In genomic region chr2:96918092-96918753, GRCh38 we compare ENCODE assay signal across 27 cellular contexts.
"Had no signal": no experiment of that assay in that cellular context is flagged by ENCODE, and none has a peak within 500 bp of the region (broad histone marks: within the 10 kb centered on the region; RNA-seq: fewer than 3 reads in every experiment).

No MANE protein-coding gene starts in this region.

- H3K27me3 Mint-ChIP-seq: activated CD4-positive, alpha-beta T cell treated with anti-CD3 and anti-CD28 coated beads, Interleukin-2, amount 10 ng/mL, durations not matched to agents 24 days and 14 days; activated CD8-positive, alpha-beta T cell treated with anti-CD3 and anti-CD28 coated beads for 36 hours; activated naive CD4-positive, alpha-beta T cell treated with anti-CD3 and anti-CD28 coated beads, Interleukin-2, amount 50 U/mL, for 24 hours; activated T-cell treated with anti-CD3 and anti-CD28 coated beads, Interleukin-2, amount 50 U/mL, for 24 hours had no signal

- H3K4me3 Mint-ChIP-seq: activated CD4-positive, alpha-beta T cell treated with anti-CD3 and anti-CD28 coated beads, Interleukin-2, amount 10 ng/mL, durations not matched to agents 24 days and 14 days; activated CD8-positive, alpha-beta T cell treated with anti-CD3 and anti-CD28 coated beads for 36 hours; activated naive CD4-positive, alpha-beta T cell treated with anti-CD3 and anti-CD28 coated beads, Interleukin-2, amount 50 U/mL, for 24 hours; activated naive CD8-positive, alpha-beta T cell treated with anti-CD3 and anti-CD28 coated beads, Interleukin-2, amount 10 ng/mL, durations not matched to agents 7 days and 5 days; activated T-cell treated with anti-CD3 and anti-CD28 coated beads, Interleukin-2, amount 50 U/mL, for 24 hours; T-helper 1 cell treated with Interleukin-12 subunit alpha and Interleukin-12 subunit beta and Interleukin-4 antibody, amounts not matched to agents 30 μg/mL and 1 μg/mL, for 36 hours; T-helper 2 cell treated with Interferon-gamma antibody and Interleukin-4, amounts not matched to agents 5 μg/mL and 100 μg/mL, for 36 hours had no signal

- H3K27me3 ChIP-seq: body of pancreas, breast epithelium, MG63 had no signal

- H3K27ac ChIP-seq: body of pancreas, breast epithelium, SJCRH30, SK-N-MC had no signal

- DNase-seq: activated CD4-positive, alpha-beta T cell treated with anti-CD3 and anti-CD28 coated beads, Interleukin-2, amount 10 ng/mL, durations not matched to agents 24 days and 14 days; activated CD4-positive, alpha-beta T cell treated with anti-CD3 and anti-CD28 coated beads, Interleukin-2, amount 50 U/mL, for 4 hours; activated CD8-positive, alpha-beta T cell treated with anti-CD3 and anti-CD28 coated beads for 36 hours; activated gamma-delta T cell; activated naive CD4-positive, alpha-beta T cell treated with Interleukin-2 at 50 U/mL for 16 hours; activated naive CD8-positive, alpha-beta T cell treated with anti-CD3 and anti-CD28 coated beads, Interleukin-2, amount 10 ng/mL, durations not matched to agents 7 days and 5 days; activated T-cell treated with anti-CD3 and anti-CD28 coated beads, Interleukin-2, amount 50 U/mL, for 24 hours; amygdala; body of pancreas; MG63; NCI-H1048; NCI-H1105 treated with DMSO at 0.1 percent for 48 hours; NCI-H1436; NCI-H1694; NCI-H1930; NCI-H2081 treated with DMSO at 0.1 percent for 48 hours; NCI-H226; NCI-H524 treated with DMSO at 0.1 percent for 48 hours; SHP77; SJCRH30 had no signal

- H3K36me3 ChIP-seq: breast epithelium, MG63, SJCRH30 had no signal

- H3K9me3 Mint-ChIP-seq: activated naive CD4-positive, alpha-beta T cell treated with anti-CD3 and anti-CD28 coated beads, Interleukin-2, amount 50 U/mL, for 24 hours had no signal

- H3K4me3 ChIP-seq: body of pancreas, breast epithelium, MG63, SJCRH30, SK-N-MC had no signal

- H3K9me3 ChIP-seq: body of pancreas, breast epithelium had no signal

- H3K4me1 ChIP-seq: body of pancreas, breast epithelium, SJCRH30 had no signal

- ATAC-seq: activated CD8-positive, alpha-beta T cell treated with anti-CD3 and anti-CD28 coated beads for 36 hours; body of pancreas; Panc1 had no signal

- H3K27ac Mint-ChIP-seq: activated CD4-positive, alpha-beta T cell treated with anti-CD3 and anti-CD28 coated beads, Interleukin-2, amount 10 ng/mL, durations not matched to agents 24 days and 14 days; activated CD8-positive, alpha-beta T cell treated with anti-CD3 and anti-CD28 coated beads for 36 hours; activated naive CD4-positive, alpha-beta T cell treated with anti-CD3 and anti-CD28 coated beads, Interleukin-2, amount 50 U/mL, for 24 hours; activated T-cell treated with anti-CD3 and anti-CD28 coated beads, Interleukin-2, amount 50 U/mL, for 24 hours; activated T-helper 2 cell treated with anti-CD3 and anti-CD28 coated beads, Interferon-gamma antibody, Interleukin-2, Interleukin-4, amounts not matched to agents 10 μg/mL and 5 μg/mL and 100 μg/mL, durations not matched to agents 14 hours and 24 hours and 36 hours; T-helper 1 cell treated with Interleukin-12 subunit alpha and Interleukin-12 subunit beta and Interleukin-4 antibody, amounts not matched to agents 30 μg/mL and 1 μg/mL, for 36 hours; T-helper 2 cell treated with Interferon-gamma antibody and Interleukin-4, amounts not matched to agents 5 μg/mL and 100 μg/mL, for 36 hours had no signal
